In the genomic region with DNA sequence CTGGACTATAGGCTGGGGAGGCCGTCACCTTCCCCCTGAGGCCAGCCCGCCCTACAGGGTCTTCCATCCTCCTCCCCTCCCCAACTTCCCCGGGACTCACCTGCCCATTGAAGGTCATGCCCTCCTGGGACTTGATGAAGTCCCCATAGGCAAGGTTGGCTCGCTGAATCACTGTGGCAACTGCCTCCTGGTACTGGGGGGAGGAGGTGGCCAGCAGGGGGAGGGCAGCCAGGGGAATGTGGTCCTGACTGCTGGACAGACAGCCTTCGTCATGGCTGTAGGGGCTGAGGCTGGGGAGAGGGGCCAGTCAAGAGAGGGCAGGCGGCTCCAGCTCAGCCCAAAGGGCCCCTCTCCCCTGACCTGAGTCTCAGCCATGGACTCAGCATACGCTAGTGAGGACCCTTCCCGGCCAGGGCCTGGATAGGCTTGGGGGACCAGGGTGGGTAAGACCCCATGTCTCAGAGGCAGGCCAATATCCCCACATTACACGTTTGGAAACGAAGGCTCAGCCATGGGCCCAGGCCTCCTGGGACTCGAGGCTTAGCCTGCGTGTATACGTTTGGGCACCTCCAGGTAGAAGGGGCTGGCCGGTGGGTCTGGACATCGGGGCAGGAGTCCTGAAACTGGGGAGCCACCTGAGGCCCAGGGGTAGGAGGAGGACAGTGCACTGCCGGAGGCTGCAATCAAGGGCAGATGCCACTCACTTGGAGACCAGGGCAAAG, we compare ENCODE assay signal across 18 cellular contexts. TPM values are rescaled to one million over a fixed set of nuclear protein-coding genes. Genes with fewer than 3 reads are reported as not detected.
DNase-seq lines count a peak whose midpoint lies in the region; ATAC-seq and TF ChIP-seq lines count a peak whose summit lies in the region.
"Had no signal": no experiment of that assay in that cellular context is flagged by ENCODE, and none has a peak within 500 bp of the region (broad histone marks: within the 10 kb centered on the region; RNA-seq: fewer than 3 reads in every experiment).

No MANE protein-coding gene starts in this region.

- no peaks in the 10 kb centered on the region for H3K27me3 ChIP-seq in liver (ENCODE audit: control insufficient read depth in 4 of 4, insufficient read depth in 4 of 4, low read length in 3 of 4)

- H3K4me3 Mint-ChIP-seq in activated naive CD8-positive, alpha-beta T cell treated with anti-CD3 and anti-CD28 coated beads, Interleukin-2, amount 10 ng/mL, durations not matched to agents 7 days and 5 days = no peak overlapping the region
- H3K4me3 Mint-ChIP-seq in activated naive CD8-positive, alpha-beta T cell treated with anti-CD3 and anti-CD28 coated beads, Interleukin-2, amount 50 U/mL, for 24 hours = no peak overlapping the region
- H3K4me3 Mint-ChIP-seq in chondrocyte (ENCODE audit: unreplicated experiment) = no peak overlapping the region
- H3K4me3 Mint-ChIP-seq: B cell; CD8-positive, alpha-beta T cell had no signal

- TF ChIP-seq CTCF in chondrocyte (IDR thresholded peaks at IDR 0.05) (no peak), liver (IDR thresholded peaks at IDR 0.05; ENCODE audit: low read depth, low read length, missing input control) (no peak), retinal pigment epithelial cell (conservative IDR thresholded peaks at IDR 0.05; ENCODE audit: low read depth, low read length) (peak; percentile 5)

- no peaks in the 10 kb centered on the region for H3K27me3 Mint-ChIP-seq in activated naive CD8-positive, alpha-beta T cell treated with anti-CD3 and anti-CD28 coated beads, Interleukin-2, amount 10 ng/mL, durations not matched to agents 7 days and 5 days
- no peaks in the 10 kb centered on the region for H3K27me3 Mint-ChIP-seq in activated naive CD8-positive, alpha-beta T cell treated with anti-CD3 and anti-CD28 coated beads, Interleukin-2, amount 50 U/mL, for 24 hours
- no peaks in the 10 kb centered on the region for H3K27me3 Mint-ChIP-seq in chondrocyte (ENCODE audit: low read depth)
- H3K27me3 Mint-ChIP-seq: B cell had no signal

- no peak overlapping the region for H3K27ac Mint-ChIP-seq in activated naive CD8-positive, alpha-beta T cell treated with anti-CD3 and anti-CD28 coated beads, Interleukin-2, amount 10 ng/mL, durations not matched to agents 7 days and 5 days
- H3K27ac Mint-ChIP-seq in activated naive CD8-positive, alpha-beta T cell treated with anti-CD3 and anti-CD28 coated beads, Interleukin-2, amount 50 U/mL, for 24 hours = no peak overlapping the region
- H3K27ac Mint-ChIP-seq in chondrocyte (ENCODE audit: unreplicated experiment) = no peak overlapping the region
- H3K27ac Mint-ChIP-seq: B cell; CD8-positive, alpha-beta T cell had no signal

- H3K9ac ChIP-seq in liver (ENCODE audit: low read depth in 1 of 2, low read length in 2 of 2) = no peak overlapping the region
- H3K9ac ChIP-seq: BLaER1 treated with 17β-estradiol and CSF1 and Interleukin-3, amounts not matched to agents 10 nM and 100 nM had no signal

- DNase-seq in activated naive CD8-positive, alpha-beta T cell treated with anti-CD3 and anti-CD28 coated beads, Interleukin-2, amount 10 ng/mL, durations not matched to agents 7 days and 5 days = peak; percentile 22
- DNase-seq in activated naive CD8-positive, alpha-beta T cell treated with anti-CD3 and anti-CD28 coated beads, Interleukin-2, amount 50 U/mL, for 24 hours = no peak
- peak; percentile 72 for DNase-seq in chondrocyte (ENCODE audit: low spot score)
- no peak for DNase-seq in retinal pigment epithelial cell (ENCODE audit: low read depth)
- DNase-seq in NCI-H345 treated with DMSO at 0.1 percent for 48 hours (lab: John Stamatoyannopoulos, UW; ENCODE audit: unreplicated experiment) = no peak
- no peak for DNase-seq in NCI-H526 (lab: John Stamatoyannopoulos, UW)
- no peak for DNase-seq in HuH-7 (ENCODE audit: low spot score)
- DNase-seq: Calu3; CD8-positive, alpha-beta T cell; DND-41; EL; GOT3; IMR-90 had no signal

- H3K36me3 ChIP-seq in liver (ENCODE audit: control insufficient read depth in 4 of 4, insufficient read depth in 3 of 4, low read depth in 1 of 4, low read length in 3 of 4) = peaks cover 0 to 3% (median 0%) of the 10 kb centered on the region in 4 donors
- H3K36me3 ChIP-seq: HAP-1 had no signal

- TF ChIP-seq RAD21 in liver (IDR thresholded peaks at IDR 0.05) = no peak

- H3K9me3 Mint-ChIP-seq in activated naive CD8-positive, alpha-beta T cell treated with anti-CD3 and anti-CD28 coated beads, Interleukin-2, amount 10 ng/mL, durations not matched to agents 7 days and 5 days = no peaks in the 10 kb centered on the region
- H3K9me3 Mint-ChIP-seq in activated naive CD8-positive, alpha-beta T cell treated with anti-CD3 and anti-CD28 coated beads, Interleukin-2, amount 50 U/mL, for 24 hours = no peaks in the 10 kb centered on the region
- H3K9me3 Mint-ChIP-seq in chondrocyte (ENCODE audit: low read depth) = no peaks in the 10 kb centered on the region
- H3K9me3 Mint-ChIP-seq: CD8-positive, alpha-beta T cell had no signal

- H3K36me3 Mint-ChIP-seq in activated naive CD8-positive, alpha-beta T cell treated with anti-CD3 and anti-CD28 coated beads, Interleukin-2, amount 10 ng/mL, durations not matched to agents 7 days and 5 days = no peaks in the 10 kb centered on the region
- no peaks in the 10 kb centered on the region for H3K36me3 Mint-ChIP-seq in activated naive CD8-positive, alpha-beta T cell treated with anti-CD3 and anti-CD28 coated beads, Interleukin-2, amount 50 U/mL, for 24 hours (ENCODE audit: low read depth)
- H3K36me3 Mint-ChIP-seq in chondrocyte (ENCODE audit: low read depth) = peaks cover 3% of the 10 kb centered on the region

- H3K4me3 ChIP-seq in liver (ENCODE audit: low read depth in 1 of 3, low read length in 3 of 3) (no peak overlapping the region), retinal pigment epithelial cell (ENCODE audit: low read length) (no peak overlapping the region)
- H3K4me3 ChIP-seq: BLaER1 treated with 17β-estradiol and CSF1 and Interleukin-3, amounts not matched to agents 10 nM and 100 nM; GM12878; HAP-1 had no signal

- no peaks in the 10 kb centered on the region for H3K9me3 ChIP-seq in liver (ENCODE audit: control insufficient read depth in 4 of 4, low read length in 3 of 4)
- H3K9me3 ChIP-seq: BLaER1 treated with 17β-estradiol and CSF1 and Interleukin-3, amounts not matched to agents 10 nM and 100 nM; HAP-1 had no signal

- WGBS in liver = 86% methylated on average over 16 of the region's 16 CpGs

- H3K4me1 ChIP-seq in liver (ENCODE audit: control insufficient read depth in 4 of 4, insufficient read depth in 4 of 4, low read length in 3 of 4) = peaks cover 33 to 70% (median 64%) of the 10 kb centered on the region in 4 donors
- H3K4me1 ChIP-seq: HAP-1 had no signal

- ATAC-seq in activated naive CD8-positive, alpha-beta T cell treated with anti-CD3 and anti-CD28 coated beads, Interleukin-2, amount 10 ng/mL, durations not matched to agents 7 days and 5 days (ENCODE audit: low read depth) = no peak
- ATAC-seq in activated naive CD8-positive, alpha-beta T cell treated with anti-CD3 and anti-CD28 coated beads, Interleukin-2, amount 50 U/mL, for 24 hours = no peak
- ATAC-seq: CD8-positive, alpha-beta T cell; GM12878 had no signal

- POLR2A ChIA-PET in activated naive CD8-positive, alpha-beta T cell treated with anti-CD3 and anti-CD28 coated beads, Interleukin-2, amount 10 ng/mL, durations not matched to agents 7 days and 5 days (lab: Charles Lee) = no interaction called here

- H3K4me1 Mint-ChIP-seq in activated naive CD8-positive, alpha-beta T cell treated with anti-CD3 and anti-CD28 coated beads, Interleukin-2, amount 10 ng/mL, durations not matched to agents 7 days and 5 days = no peaks in the 10 kb centered on the region
- peaks cover 5% of the 10 kb centered on the region for H3K4me1 Mint-ChIP-seq in activated naive CD8-positive, alpha-beta T cell treated with anti-CD3 and anti-CD28 coated beads, Interleukin-2, amount 50 U/mL, for 24 hours
- H3K4me1 Mint-ChIP-seq in chondrocyte (ENCODE audit: low read depth) = no peaks in the 10 kb centered on the region

- peak overlapping the region; percentile 52 to 63 for H3K27ac ChIP-seq in liver (ENCODE audit: low read depth in 1 of 2, low read length in 2 of 2)
- H3K27ac ChIP-seq: BLaER1 treated with 17β-estradiol and CSF1 and Interleukin-3, amounts not matched to agents 10 nM and 100 nM had no signal

TF ChIP-seq in liver, 16 proteins besides CTCF, POLR2A, EP300 and RAD21 (continues in another document):
- TF ChIP-seq, protein P1, sequence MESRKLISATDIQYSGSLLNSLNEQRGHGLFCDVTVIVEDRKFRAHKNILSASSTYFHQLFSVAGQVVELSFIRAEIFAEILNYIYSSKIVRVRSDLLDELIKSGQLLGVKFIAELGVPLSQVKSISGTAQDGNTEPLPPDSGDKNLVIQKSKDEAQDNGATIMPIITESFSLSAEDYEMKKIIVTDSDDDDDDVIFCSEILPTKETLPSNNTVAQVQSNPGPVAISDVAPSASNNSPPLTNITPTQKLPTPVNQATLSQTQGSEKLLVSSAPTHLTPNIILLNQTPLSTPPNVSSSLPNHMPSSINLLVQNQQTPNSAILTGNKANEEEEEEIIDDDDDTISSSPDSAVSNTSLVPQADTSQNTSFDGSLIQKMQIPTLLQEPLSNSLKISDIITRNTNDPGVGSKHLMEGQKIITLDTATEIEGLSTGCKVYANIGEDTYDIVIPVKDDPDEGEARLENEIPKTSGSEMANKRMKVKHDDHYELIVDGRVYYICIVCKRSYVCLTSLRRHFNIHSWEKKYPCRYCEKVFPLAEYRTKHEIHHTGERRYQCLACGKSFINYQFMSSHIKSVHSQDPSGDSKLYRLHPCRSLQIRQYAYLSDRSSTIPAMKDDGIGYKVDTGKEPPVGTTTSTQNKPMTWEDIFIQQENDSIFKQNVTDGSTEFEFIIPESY (IDR thresholded peaks at IDR 0.05) = no peak
- no peak for TF ChIP-seq JUND (IDR thresholded peaks at IDR 0.05)
- TF ChIP-seq HNF4A (conservative IDR thresholded peaks at IDR 0.05) = no peak
- no peak for TF ChIP-seq EGR1 (IDR thresholded peaks at IDR 0.05; ENCODE audit: low read depth in 2 of 2)

RNA-seq across cellular contexts. Expression of gene ARL6IP4, which starts 16.3 kb away (rescaled TPM):
- total RNA-seq in activated naive CD8-positive, alpha-beta T cell treated with anti-CD3 and anti-CD28 coated beads, Interleukin-2, amount 10 ng/mL, durations not matched to agents 7 days and 5 days = 100 to 1,000 TPM; 204 to 211 TPM
- total RNA-seq in chondrocyte = 145 to 165 TPM (median 146 TPM) in 3 replicates
- total RNA-seq in liver = 10 to 100 TPM; 59.2 to 71.8 TPM
- polyA plus RNA-seq in liver = 100 to 1,000 TPM; 171 to 187 TPM

RNA-seq across cellular contexts. Expression of gene OGFOD2, which starts 21.7 kb away (rescaled TPM):
- 10 to 100 TPM; 33.8 to 35.5 TPM for total RNA-seq in activated naive CD8-positive, alpha-beta T cell treated with anti-CD3 and anti-CD28 coated beads, Interleukin-2, amount 10 ng/mL, durations not matched to agents 7 days and 5 days
- total RNA-seq in chondrocyte (12.0 to 13.7 TPM (median 13.5 TPM) in 3 replicates), liver (1 to 10 TPM; 8.0 to 9.2 TPM)
- 10 to 100 TPM; 15.4 to 18.6 TPM for polyA plus RNA-seq in liver

RNA-seq across cellular contexts. Expression of gene ABCB9, which starts 30.5 kb away (rescaled TPM):
- 1 to 10 TPM; 7.0 to 9.2 TPM for total RNA-seq in activated naive CD8-positive, alpha-beta T cell treated with anti-CD3 and anti-CD28 coated beads, Interleukin-2, amount 10 ng/mL, durations not matched to agents 7 days and 5 days
- total RNA-seq in chondrocyte (12.9 to 21.6 TPM (median 14.2 TPM) in 3 replicates), liver (1 to 10 TPM; 1.7 to 3.3 TPM)
- under 1 TPM; 0.29 to 0.90 TPM for polyA plus RNA-seq in liver

Comparison
In these comparisons a context has a peak if more than half of its experiments do, and no peak if none do; other contexts are left out.
1. DNase-seq: peak in activated naive CD8-positive, alpha-beta T cell treated with anti-CD3 and anti-CD28 coated beads, Interleukin-2, amount 10 ng/mL, durations not matched to agents 7 days and 5 days (single experiment) and chondrocyte (single experiment); none in activated naive CD8-positive, alpha-beta T cell treated with anti-CD3 and anti-CD28 coated beads, Interleukin-2, amount 50 U/mL, for 24 hours (single experiment), retinal pigment epithelial cell (single experiment), NCI-H345 treated with DMSO at 0.1 percent for 48 hours (single experiment), NCI-H526 (0 of 2) and HuH-7 (single experiment).